In the genomic region with DNA sequence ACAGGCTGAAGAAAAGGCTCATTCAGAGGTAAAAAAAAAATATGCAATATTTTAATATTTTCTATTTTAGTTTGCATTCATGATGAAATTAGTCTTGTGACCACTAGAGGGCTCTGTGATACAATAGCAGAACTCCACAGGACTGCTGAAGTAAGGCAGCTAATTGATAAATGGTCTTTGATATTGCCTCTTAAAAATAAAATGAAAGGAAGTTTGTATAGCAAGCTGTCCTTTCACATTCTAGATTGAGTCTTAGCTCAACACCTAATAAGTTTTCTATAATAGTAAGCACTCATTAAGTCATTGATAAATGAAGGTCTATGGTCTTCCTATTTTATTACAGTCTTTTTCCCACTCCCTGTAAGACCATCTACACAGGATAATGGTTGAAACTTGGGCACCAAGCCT, we compare ENCODE assay signal across 7 cellular contexts.
DNase-seq lines count a peak whose midpoint lies in the region; TF ChIP-seq lines count a peak whose summit lies in the region.

No MANE protein-coding gene starts in this region.

- in situ Hi-C loops in astrocyte of the cerebellum (cut with HindIII; ENCODE audit: low sequenced_read_pairs), result no loop called here

- no peak overlapping the region for H3K27ac ChIP-seq in liver (ENCODE audit: low read depth in 1 of 2, low read length in 2 of 2)

- no peaks in the 10 kb centered on the region for H3K4me1 ChIP-seq in liver (ENCODE audit: control insufficient read depth in 4 of 4, insufficient read depth in 4 of 4, low read length in 3 of 4)

- H3K4me1 Mint-ChIP-seq in HFFc6 (ENCODE audit: low read depth), result peaks cover 23% of the 10 kb centered on the region

- CTCF ChIA-PET in GM10248 (lab: Yijun Ruan, JAX), result interaction anchor here (0.7 to 2.1 kb wide), 11 partner anchors 9 to 1590 kb away, joined by 3 to 8 read pairs (median 4); no protein-coding TSS in a partner anchor

- TF ChIP-seq CTCF in GM10248 (IDR thresholded peaks at IDR 0.05; ENCODE audit: control extremely low read depth, extremely low read depth, low read depth, missing control alignments) (peak; percentile 74), HFFc6 (IDR thresholded peaks at IDR 0.05) (peak; percentile 91), astrocyte of the cerebellum (IDR thresholded peaks at IDR 0.05; ENCODE audit: low read depth, low read length, missing control alignments) (peak; percentile 67), liver (IDR thresholded peaks at IDR 0.05; ENCODE audit: low read depth, low read length, missing input control) (peak; percentile 51)

- DNase-seq in GM10248 (ENCODE audit: extremely low spot score) (peak; percentile 11), HFFc6 (peak; percentile 34), NCI-H1930 (lab: John Stamatoyannopoulos, UW) (peak; percentile 18 to 25), astrocyte of the cerebellum (ENCODE audit: low read depth) (peak; percentile 26), NK-92 (lab: John Stamatoyannopoulos, UW; ENCODE audit: unreplicated experiment) (no peak)
- no peak for DNase-seq in stimulated activated CD8-positive, alpha-beta memory T cell treated with anti-CD3 and anti-CD28 coated beads, Interleukin-4, amount 100 ng/mL, for 48 hours

- H3K4me3 ChIP-seq in astrocyte of the cerebellum (ENCODE audit: low read depth, low read length) (no peak overlapping the region), liver (ENCODE audit: low read depth in 1 of 3, low read length in 3 of 3) (no peak overlapping the region)

- no peak overlapping the region for H3K9ac ChIP-seq in liver (ENCODE audit: low read depth in 1 of 2, low read length in 2 of 2)

- H3K27ac Mint-ChIP-seq in HFFc6, result no peak overlapping the region

- 0 out of 2 replicates have a peak, but pooled peaks cover 4% of the 10 kb centered on the region for H3K27me3 Mint-ChIP-seq in HFFc6 (ENCODE audit: insufficient read depth)

- peaks cover 9% of the 10 kb centered on the region for H3K36me3 Mint-ChIP-seq in HFFc6 (ENCODE audit: low read depth)

- H3K9me3 Mint-ChIP-seq in HFFc6, result no peaks in the 10 kb centered on the region

- POLR2A ChIA-PET in GM10248 (lab: Yijun Ruan, JAX), result no interaction called here

- no peak overlapping the region for H3K4me3 Mint-ChIP-seq in HFFc6

- TF ChIP-seq RAD21 in liver (IDR thresholded peaks at IDR 0.05), result peak; percentile 75 to 79

- H3K9me3 ChIP-seq in liver (ENCODE audit: control insufficient read depth in 4 of 4, low read length in 3 of 4), result no peaks in the 10 kb centered on the region

- no peaks in the 10 kb centered on the region for H3K36me3 ChIP-seq in liver (ENCODE audit: control insufficient read depth in 4 of 4, insufficient read depth in 3 of 4, low read depth in 1 of 4, low read length in 3 of 4)

- no peaks in the 10 kb centered on the region for H3K27me3 ChIP-seq in liver (ENCODE audit: control insufficient read depth in 4 of 4, insufficient read depth in 4 of 4, low read length in 3 of 4)

TF ChIP-seq in liver, 16 proteins besides CTCF, POLR2A, EP300 and RAD21:
- TF ChIP-seq EGR1 (IDR thresholded peaks at IDR 0.05; ENCODE audit: low read depth in 2 of 2), result no peak

Comparison
In these comparisons a context has a peak if more than half of its experiments do, and no peak if none do; other contexts are left out.
1. DNase-seq: peak in GM10248 (single experiment), HFFc6 (single experiment), NCI-H1930 (2 of 2) and astrocyte of the cerebellum (single experiment); none in NK-92 (single experiment) and stimulated activated CD8-positive, alpha-beta memory T cell treated with anti-CD3 and anti-CD28 coated beads, Interleukin-4, amount 100 ng/mL, for 48 hours (single experiment).
2. Peak in every context shown above with its lines, with median percentiles within 50 percentile points of each other: CTCF ChIP-seq.